In the genomic region with DNA sequence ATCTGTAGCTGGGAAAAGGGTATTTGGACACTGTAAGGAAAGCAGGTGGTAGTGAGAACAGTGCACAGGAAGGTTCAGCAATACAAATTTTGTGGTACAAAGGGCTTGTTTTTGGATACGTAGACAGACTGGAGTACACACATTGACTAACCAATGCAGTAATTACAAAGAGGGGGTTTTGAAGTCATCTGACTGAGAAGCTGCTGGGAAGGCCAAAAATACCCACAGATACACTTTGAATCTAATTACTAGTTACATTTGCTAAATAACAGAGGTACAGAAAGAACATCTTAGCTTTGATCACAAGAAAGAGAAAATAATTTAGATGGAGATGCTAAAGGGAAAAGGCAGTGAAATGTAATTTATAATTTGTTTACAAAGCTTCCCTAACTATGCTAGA, we compare ENCODE assay signal across 18 cellular contexts. TPM values are rescaled to one million over a fixed set of nuclear protein-coding genes. Genes with fewer than 3 reads are reported as not detected.
DNase-seq lines count a peak whose midpoint lies in the region; ATAC-seq and TF ChIP-seq lines count a peak whose summit lies in the region.
"Had no signal": no experiment of that assay in that cellular context is flagged by ENCODE, and none has a peak within 500 bp of the region (broad histone marks: within the 10 kb centered on the region; RNA-seq: fewer than 3 reads in every experiment).

No MANE protein-coding gene starts in this region.

- CTCF ChIA-PET in GM10248 (lab: Yijun Ruan, JAX) = interaction anchor here (0.9 to 2.4 kb wide), 13 partner anchors 9 to 275 kb away, joined by 3 to 15 read pairs (median 4); a partner anchor contains a TSS

- DNase-seq in GM10248 (ENCODE audit: extremely low spot score) (peak; percentile 27), ascending aorta (ENCODE audit: low spot score in 2 of 2) (no peak), NCI-H1694 (lab: John Stamatoyannopoulos, UW) (no peak), NCI-H82 treated with DMSO at 0.1 percent for 48 hours (lab: John Stamatoyannopoulos, UW; ENCODE audit: unreplicated experiment) (no peak), KG1 (lab: John Stamatoyannopoulos, UW) (no peak)
- DNase-seq: activated CD4-positive, alpha-beta T cell treated with anti-CD3 and anti-CD28 coated beads for 4 hours; activated effector memory CD4-positive, alpha-beta T cell treated with Interleukin-2 at 50 U/mL for 16 hours; AML-193; NCI-H345; PC-3 had no signal

- H3K36me3 ChIP-seq in ascending aorta = peaks cover 25 to 35% of the 10 kb centered on the region in 2 donors

- H3K9me3 ChIP-seq in ascending aorta = no peaks in the 10 kb centered on the region
- H3K9me3 ChIP-seq: right atrium auricular region had no signal

- no peak overlapping the region for H3K4me3 ChIP-seq in ascending aorta
- H3K4me3 ChIP-seq: right atrium auricular region had no signal

- ATAC-seq in GM19372 (IDR thresholded peaks at IDR 0.05; ENCODE audit: low read depth, unreplicated experiment) (peak; percentile 40), HG03432 (IDR thresholded peaks at IDR 0.05; ENCODE audit: unreplicated experiment) (peak; percentile 42)
- ATAC-seq: PC-3 had no signal

- TF ChIP-seq CTCF in GM10248 (IDR thresholded peaks at IDR 0.05; ENCODE audit: control extremely low read depth, extremely low read depth, low read depth, missing control alignments) (no peak), ascending aorta (IDR thresholded peaks at IDR 0.05) (no peak)

- H3K27ac ChIP-seq in layer of hippocampus (ENCODE audit: low read depth, low read length) (peak overlapping the region; percentile 42), ascending aorta (peak overlapping the region in 1 of 2 donors; percentile 6)
- H3K27ac ChIP-seq: right atrium auricular region had no signal

- H3K4me1 ChIP-seq in ascending aorta = peaks cover 0 to 5% of the 10 kb centered on the region in 2 donors

- intact Hi-C loops in ascending aorta (cut with DNase I) = no loop called here

- H3K27me3 ChIP-seq in layer of hippocampus (ENCODE audit: control insufficient read depth, insufficient read depth, low read length) = no peaks in the 10 kb centered on the region
- no peaks in the 10 kb centered on the region for H3K27me3 ChIP-seq in ascending aorta
- H3K27me3 ChIP-seq: right atrium auricular region had no signal

- POLR2A ChIA-PET in GM10248 (lab: Yijun Ruan, JAX) = no interaction called here

RNA-seq across cellular contexts. Expression of a gene that starts 45.9 kb away (rescaled TPM):
- total RNA-seq in ascending aorta = not detected
- total RNA-seq: bronchial epithelial cell, Daoy, glomerular endothelial cell, myocyte, PC-3, right atrium auricular region had no signal
